In the genomic region with DNA sequence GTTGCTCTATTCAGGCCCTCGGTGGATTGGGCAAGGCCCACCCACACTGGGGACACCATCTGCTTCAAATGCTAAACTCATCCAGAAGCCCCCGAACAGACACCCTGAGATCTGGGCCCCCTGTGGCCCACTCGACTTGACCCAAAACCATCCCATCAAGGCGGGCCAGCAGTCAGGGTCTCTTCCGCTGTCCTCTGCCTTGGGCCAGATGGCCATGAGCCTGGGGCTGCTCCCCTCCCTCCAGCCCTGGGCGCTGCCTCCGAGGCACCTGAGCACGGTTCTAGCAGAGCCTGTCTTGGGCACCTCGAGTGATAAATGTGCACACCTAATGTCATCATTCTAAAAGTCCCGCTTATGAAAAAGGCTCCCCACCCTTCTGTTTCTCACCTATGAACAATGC, we compare ENCODE assay signal across 11 cellular contexts.
"Had no signal": no experiment of that assay in that cellular context is flagged by ENCODE, and none has a peak within 500 bp of the region (broad histone marks: within the 10 kb centered on the region; RNA-seq: fewer than 3 reads in every experiment).

No MANE protein-coding gene starts in this region.

- H3K9me3 ChIP-seq: HAP-1 had no signal

- H3K27ac ChIP-seq: GM23248, HL-60 had no signal

- ATAC-seq: HCT116, HepG2, K562 had no signal

- H3K4me1 ChIP-seq: HAP-1 had no signal

- H3K27ac Mint-ChIP-seq: HFFc6 had no signal

- H3K4me3 ChIP-seq: GM23248, HAP-1, K562 had no signal

- H3K9ac ChIP-seq: GM23248 had no signal

- H3K4me3 Mint-ChIP-seq: HFFc6 had no signal

- DNase-seq: GM23248, GOT3, H7, HFFc6, IMR-90, KG1 had no signal

- H3K36me3 ChIP-seq: HAP-1 had no signal
